ENCODE assay signal across 1 cellular context in the genomic region with DNA sequence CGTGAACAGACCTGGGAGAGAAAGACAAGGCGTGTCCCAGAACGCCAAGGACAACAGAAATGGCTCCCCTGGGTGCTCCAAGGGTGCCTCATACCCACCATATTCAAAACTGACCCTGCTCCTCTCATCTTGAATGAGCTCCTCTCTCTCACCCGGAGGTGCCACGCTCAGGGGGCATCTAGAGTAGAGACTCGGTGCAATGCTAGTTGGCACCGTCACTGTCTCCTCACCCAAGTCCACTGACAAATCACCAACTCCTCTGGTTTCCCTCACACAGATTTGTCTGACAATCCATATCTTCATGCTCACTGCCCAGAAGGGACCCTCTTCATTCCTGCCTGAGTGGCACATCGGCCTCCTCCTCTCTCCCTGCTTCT.
TF ChIP-seq lines count a peak whose summit lies in the region.

No MANE protein-coding gene starts in this region.

TF ChIP-seq in HepG2, 621 proteins besides CTCF, POLR2A, EP300 and RAD21:
- no peak for TF ChIP-seq ZNF335 (CRISPR knock-in tag; IDR thresholded peaks at IDR 0.05)
- no peak for TF ChIP-seq HMG20A (CRISPR knock-in tag; IDR thresholded peaks at IDR 0.05; ENCODE audit: borderline replicate concordance)
- TF ChIP-seq RELA (CRISPR knock-in tag; IDR thresholded peaks at IDR 0.05), result no peak
- TF ChIP-seq HCFC1 (IDR thresholded peaks at IDR 0.05; ENCODE audit: low read depth, low read length), result no peak
- TF ChIP-seq ZNF652 (CRISPR knock-in tag; IDR thresholded peaks at IDR 0.05; ENCODE audit: borderline replicate concordance, low read depth), result no peak
- no peak for TF ChIP-seq CEBPB (IDR thresholded peaks at IDR 0.05; ENCODE audit: borderline replicate concordance, low read depth, low read length)
- no peak for TF ChIP-seq MYNN (CRISPR knock-in tag; IDR thresholded peaks at IDR 0.05; ENCODE audit: low read depth)
TF ChIP-seq in HepG2: peak in this region for 0.
